9 cellular contexts compared by ENCODE assay signal in the genomic region with DNA sequence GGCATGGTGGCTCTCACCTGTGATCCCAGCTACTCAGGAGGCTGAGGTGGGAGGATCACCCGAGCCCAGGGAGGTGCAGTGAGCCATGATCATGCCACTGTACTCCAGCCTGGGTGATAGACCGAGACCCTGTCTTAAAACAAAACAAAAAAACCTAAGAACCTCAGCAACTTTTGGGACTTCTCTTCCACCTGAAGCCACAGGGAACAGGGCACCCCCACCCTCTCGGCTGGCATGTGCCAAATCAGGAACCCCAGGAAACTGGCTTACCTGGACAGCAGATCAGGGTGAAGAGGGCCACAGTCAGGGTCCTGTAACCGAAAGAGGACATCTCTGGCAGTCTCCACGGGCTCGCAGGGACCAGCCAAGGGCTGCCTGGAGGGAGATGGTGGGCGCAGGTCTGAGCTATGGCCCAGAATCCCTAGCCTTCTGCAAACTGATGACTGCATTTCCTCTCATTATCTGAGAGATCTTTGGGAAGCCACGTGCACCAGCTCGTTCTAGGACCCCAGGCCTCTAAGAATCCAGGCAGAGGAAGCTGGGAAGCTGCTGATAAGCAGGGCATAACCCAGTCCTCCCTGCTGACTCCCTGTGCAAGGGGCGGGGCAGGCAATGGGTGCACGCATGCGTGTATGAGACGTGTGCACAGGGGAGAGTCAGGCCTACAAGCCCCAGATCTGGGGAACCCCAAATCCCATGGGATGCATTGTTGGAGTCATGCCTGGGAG. TPM values are rescaled to one million over a fixed set of nuclear protein-coding genes. Genes with fewer than 3 reads are reported as not detected.
DNase-seq lines count a peak whose midpoint lies in the region; ATAC-seq and TF ChIP-seq lines count a peak whose summit lies in the region.
"Had no signal": no experiment of that assay in that cellular context is flagged by ENCODE, and none has a peak within 500 bp of the region (broad histone marks: within the 10 kb centered on the region; RNA-seq: fewer than 3 reads in every experiment).

No MANE protein-coding gene starts in this region.

- H3K4me3 ChIP-seq in ACC112 (ENCODE audit: low read depth, low read length) = peak overlapping the region; percentile 58
- H3K4me3 ChIP-seq in HEK293 (ENCODE audit: low read depth, low read length) = no peak overlapping the region
- H3K4me3 ChIP-seq in mucosa of stomach (ENCODE audit: low read length) = no peak overlapping the region
- H3K4me3 ChIP-seq: SK-N-MC had no signal

- peaks cover 57% of the 10 kb centered on the region for H3K4me1 ChIP-seq in ACC112 (ENCODE audit: control insufficient read depth, insufficient read depth, low read length, unreplicated experiment)
- H3K4me1 ChIP-seq in HEK293 (ENCODE audit: control insufficient read depth, insufficient read depth, low read length) = no peaks in the 10 kb centered on the region; the same call in 1 of the 2 replicates
- H3K4me1 ChIP-seq in mucosa of stomach (ENCODE audit: control insufficient read depth, insufficient read depth, low read length) = peaks cover 69% of the 10 kb centered on the region

- no peak overlapping the region for H2AFZ ChIP-seq in ACC112 (ENCODE audit: low read length, unreplicated experiment)

- CTCF ChIA-PET in HEK293 (lab: Yijun Ruan, JAX) = interaction anchor here (1.0 to 2.3 kb wide), 3 partner anchors 19 to 132 kb away, joined by 3 to 10 read pairs (median 3); no protein-coding TSS in a partner anchor

- peak overlapping the region; percentile 16 for H3K9ac ChIP-seq in mucosa of stomach (ENCODE audit: low read length)

- H3K27ac ChIP-seq in ACC112 (ENCODE audit: low read depth, low read length) (no peak overlapping the region), HEK293 (ENCODE audit: extremely low read depth, low read depth, low read length) (no peak overlapping the region)
- H3K27ac ChIP-seq: SK-N-MC had no signal

- no peak for DNase-seq in NCI-H2081 (lab: John Stamatoyannopoulos, UW)
- no peak for DNase-seq in NCI-H2029 (lab: John Stamatoyannopoulos, UW)
- DNase-seq in medulla oblongata (ENCODE audit: extremely low spot score) = no peak
- no peak for DNase-seq in HT-29 (ENCODE audit: low spot score)

- no peaks in the 10 kb centered on the region for H3K9me3 ChIP-seq in HEK293 (ENCODE audit: control insufficient read depth, insufficient read depth, low read depth, low read length)
- no peaks in the 10 kb centered on the region for H3K9me3 ChIP-seq in mucosa of stomach (ENCODE audit: control insufficient read depth, low read length)

- no peak for TF ChIP-seq CTCF in HEK293 (tag by site-specific recombination; IDR thresholded peaks at IDR 0.05)

- POLR2A ChIA-PET in HEK293 (lab: Yijun Ruan, JAX) = no interaction called here

- H3K79me2 ChIP-seq in ACC112 (ENCODE audit: control insufficient read depth, insufficient read depth, low read length, unreplicated experiment) = no peaks in the 10 kb centered on the region

- H3K27me3 ChIP-seq in ACC112 (ENCODE audit: insufficient read depth, low read length) (no peaks in the 10 kb centered on the region), mucosa of stomach (ENCODE audit: control insufficient read depth, insufficient read depth, low read length) (peaks cover 3% of the 10 kb centered on the region)

- ATAC-seq in esophagus mucosa = peak; percentile 44

- H3K36me3 ChIP-seq in ACC112 (ENCODE audit: insufficient read depth, low read length) = no peaks in the 10 kb centered on the region
- H3K36me3 ChIP-seq in HEK293 (ENCODE audit: control insufficient read depth in 2 of 2, insufficient read depth in 1 of 2, low read length in 2 of 2) = no peaks in the 10 kb centered on the region
- no peaks in the 10 kb centered on the region for H3K36me3 ChIP-seq in mucosa of stomach (ENCODE audit: control insufficient read depth, insufficient read depth, low read length)

TF ChIP-seq in HEK293, 187 proteins besides CTCF, POLR2A, EP300 and RAD21:
- TF ChIP-seq, protein P1, sequence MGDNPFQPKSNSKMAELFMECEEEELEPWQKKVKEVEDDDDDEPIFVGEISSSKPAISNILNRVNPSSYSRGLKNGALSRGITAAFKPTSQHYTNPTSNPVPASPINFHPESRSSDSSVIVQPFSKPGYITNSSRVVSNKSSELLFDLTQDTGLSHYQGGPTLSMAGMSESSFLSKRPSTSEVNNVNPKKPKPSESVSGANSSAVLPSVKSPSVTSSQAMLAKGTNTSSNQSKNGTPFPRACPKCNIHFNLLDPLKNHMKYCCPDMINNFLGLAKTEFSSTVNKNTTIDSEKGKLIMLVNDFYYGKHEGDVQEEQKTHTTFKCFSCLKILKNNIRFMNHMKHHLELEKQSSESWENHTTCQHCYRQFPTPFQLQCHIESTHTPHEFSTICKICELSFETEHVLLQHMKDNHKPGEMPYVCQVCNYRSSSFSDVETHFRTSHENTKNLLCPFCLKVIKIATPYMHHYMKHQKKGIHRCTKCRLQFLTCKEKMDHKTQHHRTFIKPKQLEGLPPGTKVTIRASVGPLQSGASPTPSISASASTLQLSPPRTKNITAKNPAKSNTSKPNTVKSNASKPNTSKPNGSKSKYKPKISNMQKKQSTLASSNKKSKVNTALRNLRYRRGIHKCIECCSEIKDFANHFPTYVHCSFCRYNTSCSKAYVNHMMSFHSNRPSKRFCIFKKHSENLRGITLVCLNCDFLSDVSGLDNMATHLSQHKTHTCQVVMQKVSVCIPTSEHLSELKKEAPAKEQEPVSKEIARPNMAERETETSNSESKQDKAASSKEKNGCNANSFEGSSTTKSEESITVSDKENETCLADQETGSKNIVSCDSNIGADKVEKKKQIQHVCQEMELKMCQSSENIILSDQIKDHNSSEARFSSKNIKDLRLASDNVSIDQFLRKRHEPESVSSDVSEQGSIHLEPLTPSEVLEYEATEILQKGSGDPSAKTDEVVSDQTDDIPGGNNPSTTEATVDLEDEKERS (tag by site-specific recombination; IDR thresholded peaks at IDR 0.05) = no peak
- TF ChIP-seq, protein P2, sequence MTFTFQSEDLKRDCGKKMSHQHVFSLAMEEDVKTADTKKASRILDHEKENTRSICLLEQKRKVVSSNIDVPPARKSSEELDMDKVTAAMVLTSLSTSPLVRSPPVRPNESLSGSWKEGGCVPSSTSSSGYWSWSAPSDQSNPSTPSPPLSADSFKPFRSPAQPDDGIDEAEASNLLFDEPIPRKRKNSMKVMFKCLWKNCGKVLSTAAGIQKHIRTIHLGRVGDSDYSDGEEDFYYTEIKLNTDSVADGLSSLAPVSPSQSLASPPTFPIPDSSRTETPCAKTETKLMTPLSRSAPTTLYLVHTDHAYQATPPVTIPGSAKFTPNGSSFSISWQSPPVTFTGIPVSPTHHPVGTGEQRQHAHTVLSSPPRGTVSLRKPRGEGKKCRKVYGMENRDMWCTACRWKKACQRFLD (tag by site-specific recombination; IDR thresholded peaks at IDR 0.05) = no peak
- TF ChIP-seq ZIC2 (tag by site-specific recombination; IDR thresholded peaks at IDR 0.05) = peak; percentile 44

RNA-seq across cellular contexts. Expression of a gene that starts 8.4 kb away (rescaled TPM):
- total RNA-seq in esophagus mucosa = not detected
- 0.10 TPM in 1 of 2 replicates, not detected in the other for total RNA-seq in HT-29 (2014; rRNA removed; shearing (Covaris generic))

RNA-seq across cellular contexts. Expression of a gene that starts 13.9 kb away (rescaled TPM):
- 3.5 TPM for total RNA-seq in esophagus mucosa
- 0.21 and 0.64 TPM in 2 replicates for total RNA-seq in HT-29 (2014; rRNA removed; shearing (Covaris generic))

RNA-seq across cellular contexts. Expression of a gene that starts 33.8 kb away (rescaled TPM):
- total RNA-seq in esophagus mucosa = 0.12 TPM
- not detected in 2 replicates for total RNA-seq in HT-29 (2014; rRNA removed; shearing (Covaris generic))
